Comparison of ENCODE assay signal across 30 cellular contexts in genomic region chr3:70583682-70584081, GRCh38.
"Had no signal": no experiment of that assay in that cellular context is flagged by ENCODE, and none has a peak within 500 bp of the region (broad histone marks: within the 10 kb centered on the region; RNA-seq: fewer than 3 reads in every experiment).

No MANE protein-coding gene starts in this region.

- ATAC-seq: esophagus mucosa; foreskin keratinocyte; gastroesophageal sphincter; heart left ventricle; left cardiac atrium; left lung; mucosa of descending colon; natural killer cell treated with Interleukin-12 subunit alpha and Interleukin-12 subunit beta and Interleukin-15 and Interleukin-18, amount 100 ng/mL, for 72 hours; sciatic nerve; stimulated activated effector memory CD8-positive, alpha-beta T cell treated with anti-CD3 and anti-CD28 coated beads, Interleukin-12 subunit alpha, Interleukin-12 subunit beta, amount 100 ng/mL, for 72 hours; stimulated activated naive CD8-positive, alpha-beta T cell treated with anti-CD3 and anti-CD28 coated beads, Interleukin-15, Interleukin-2, amounts not matched to agents 100 U/mL and 50 U/mL, for 24 hours had no signal

- H3K36me3 ChIP-seq: colonic mucosa, gastroesophageal sphincter, heart left ventricle, left lung, neutrophil, thoracic aorta, tibial nerve, upper lobe of left lung had no signal

- H3K36me3 Mint-ChIP-seq: mesothelial cell of epicardium; naive B cell; natural killer cell treated with Interleukin-12 subunit alpha and Interleukin-12 subunit beta and Interleukin-15 and Interleukin-18, amount 100 ng/mL, for 72 hours; stimulated activated effector memory CD8-positive, alpha-beta T cell treated with anti-CD3 and anti-CD28 coated beads, Interleukin-12 subunit alpha, Interleukin-12 subunit beta, amount 100 ng/mL, for 72 hours had no signal

- H3K9me3 ChIP-seq: colonic mucosa, gastroesophageal sphincter, heart left ventricle, left lung, mucosa of descending colon, neutrophil, thoracic aorta, tibial nerve, upper lobe of left lung had no signal

- H3K27me3 Mint-ChIP-seq: progenitor cell of endocrine pancreas had no signal

- H3K4me1 ChIP-seq: colonic mucosa, foreskin keratinocyte, gastroesophageal sphincter, heart left ventricle, left lung, parathyroid adenoma, tibial nerve, upper lobe of left lung had no signal

- H3K4me2 ChIP-seq: smooth muscle cell had no signal

- H3K9me3 Mint-ChIP-seq: dendritic cell treated with granulocyte-macrophage colony-stimulating factor and Interleukin-4, amounts not matched to agents 40 ng/mL and 50 ng/mL, for 4 days; endodermal cell; naive B cell had no signal

- H3K27me3 ChIP-seq: colonic mucosa, gastroesophageal sphincter, left lung, neutrophil, tibial nerve, upper lobe of left lung had no signal

- H3K79me2 ChIP-seq: parathyroid adenoma had no signal

- H3K27ac ChIP-seq: colonic mucosa, epithelial cell of prostate, foreskin keratinocyte, gastroesophageal sphincter, heart left ventricle, left lung, neutrophil, parathyroid adenoma, thoracic aorta, tibial nerve, upper lobe of left lung had no signal

- H3K4me3 ChIP-seq: colonic mucosa, gastroesophageal sphincter, heart left ventricle, left lung, mucosa of descending colon, smooth muscle cell, thoracic aorta, tibial nerve, upper lobe of left lung had no signal

- H3K4me3 Mint-ChIP-seq: dendritic cell treated with granulocyte-macrophage colony-stimulating factor and Interleukin-4, amounts not matched to agents 40 ng/mL and 50 ng/mL, for 4 days; endodermal cell; mesothelial cell of epicardium; naive B cell; natural killer cell treated with Interleukin-12 subunit alpha and Interleukin-12 subunit beta and Interleukin-15 and Interleukin-18, amount 100 ng/mL, for 72 hours; stimulated activated effector memory CD8-positive, alpha-beta T cell treated with anti-CD3 and anti-CD28 coated beads, Interleukin-12 subunit alpha, Interleukin-12 subunit beta, amount 100 ng/mL, for 72 hours had no signal

- H3K27ac Mint-ChIP-seq: dendritic cell treated with granulocyte-macrophage colony-stimulating factor and Interleukin-4, amounts not matched to agents 40 ng/mL and 50 ng/mL, for 4 days; endodermal cell; mesothelial cell of epicardium; naive B cell; natural killer cell treated with Interleukin-12 subunit alpha and Interleukin-12 subunit beta and Interleukin-15 and Interleukin-18, amount 100 ng/mL, for 72 hours; progenitor cell of endocrine pancreas; stimulated activated effector memory CD8-positive, alpha-beta T cell treated with anti-CD3 and anti-CD28 coated beads, Interleukin-12 subunit alpha, Interleukin-12 subunit beta, amount 100 ng/mL, for 72 hours had no signal

- H3K4me1 Mint-ChIP-seq: endodermal cell; mesothelial cell of epicardium; naive B cell; stimulated activated effector memory CD8-positive, alpha-beta T cell treated with anti-CD3 and anti-CD28 coated beads, Interleukin-12 subunit alpha, Interleukin-12 subunit beta, amount 100 ng/mL, for 72 hours had no signal

- H3K9ac ChIP-seq: parathyroid adenoma had no signal

- DNase-seq: colonic mucosa; effector CD8-positive, alpha-beta T cell; endodermal cell; foreskin keratinocyte; heart left ventricle; hippocampal formation; left cardiac atrium; left lung; mesenchymal stem cell; mucosa of descending colon; naive B cell; stimulated activated CD4-positive, alpha-beta T cell treated with anti-CD3 and anti-CD28 coated beads, Interleukin-12 subunit alpha, Interleukin-12 subunit beta, amount 100 ng/mL, for 4 hours; stimulated activated CD4-positive, alpha-beta T cell treated with anti-CD3 and anti-CD28 coated beads, Interleukin-2, amount 100 ng/mL, for 24 hours; stimulated activated CD4-positive, alpha-beta T cell treated with anti-CD3 and anti-CD28 coated beads, Interleukin-4, amount 100 ng/mL, for 24 hours; stimulated activated naive CD8-positive, alpha-beta T cell treated with anti-CD3 and anti-CD28 coated beads, Interleukin-15, Interleukin-2, amounts not matched to agents 100 U/mL and 50 U/mL, for 24 hours; upper lobe of left lung had no signal

- H2AFZ ChIP-seq: parathyroid adenoma had no signal
